24 cellular contexts compared by ENCODE assay signal in the genomic region with DNA sequence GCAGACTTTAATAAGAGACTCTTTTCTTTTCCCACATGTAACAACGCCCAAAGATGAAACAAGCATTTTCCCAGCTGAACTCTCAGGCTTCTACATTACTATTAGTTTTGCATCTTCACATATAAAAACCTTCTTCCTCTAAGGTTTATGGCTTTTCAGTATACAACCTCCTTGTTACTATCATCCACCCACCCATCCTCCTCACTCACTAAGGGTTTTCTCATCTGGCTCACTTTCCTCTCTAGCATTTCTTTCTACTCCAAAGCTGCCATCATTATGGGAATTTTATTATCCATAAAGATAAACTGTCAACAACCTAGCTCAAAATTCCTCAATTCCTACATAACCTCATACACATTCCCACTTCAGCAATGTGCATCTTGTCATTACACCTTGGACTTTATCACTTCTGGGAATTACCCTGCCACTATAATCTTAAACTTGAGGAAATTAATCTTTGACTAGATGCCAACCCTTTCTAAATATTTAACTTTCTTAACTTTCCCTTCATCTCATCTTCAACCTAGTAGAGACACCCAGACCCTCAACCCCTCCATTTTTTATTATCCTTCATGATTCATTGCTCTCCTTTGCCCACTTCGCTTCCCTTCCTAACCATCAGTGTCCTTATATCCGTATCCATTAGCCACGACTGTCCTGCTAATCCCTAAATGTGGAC. TPM values are rescaled to one million over a fixed set of nuclear protein-coding genes. Genes with fewer than 3 reads are reported as not detected.
DNase-seq lines count a peak whose midpoint lies in the region; ATAC-seq and TF ChIP-seq lines count a peak whose summit lies in the region.
"Had no signal": no experiment of that assay in that cellular context is flagged by ENCODE, and none has a peak within 500 bp of the region (broad histone marks: within the 10 kb centered on the region; RNA-seq: fewer than 3 reads in every experiment).

No MANE protein-coding gene starts in this region.

- H3K9me3 ChIP-seq in colonic mucosa, result no peaks in the 10 kb centered on the region
- H3K9me3 ChIP-seq: A549; BLaER1 treated with 17β-estradiol and CSF1 and Interleukin-3, amounts not matched to agents 10 nM and 100 nM; Caco-2; HAP-1; SK-N-SH had no signal

- H3K27me3 ChIP-seq in colonic mucosa, result no peaks in the 10 kb centered on the region
- H3K27me3 ChIP-seq: BLaER1 treated with 17β-estradiol and CSF1 and Interleukin-3, amounts not matched to agents 10 nM and 100 nM had no signal

- H3K36me3 ChIP-seq in colonic mucosa, result no peaks in the 10 kb centered on the region

- H3K9me3 Mint-ChIP-seq in activated CD8-positive, alpha-beta memory T cell treated with anti-CD3 and anti-CD28 coated beads, Interleukin-2, amount 10 ng/mL, durations not matched to agents 7 days and 5 days (ENCODE audit: low read depth), result no peaks in the 10 kb centered on the region
- H3K9me3 Mint-ChIP-seq: CD4-positive, alpha-beta T cell; HFFc6 had no signal

- H3K9ac ChIP-seq in colonic mucosa (ENCODE audit: low read depth in 2 of 2, low read length in 2 of 2), result no peak overlapping the region
- H3K9ac ChIP-seq: BLaER1 treated with 17β-estradiol and CSF1 and Interleukin-3, amounts not matched to agents 10 nM and 100 nM; SK-N-SH had no signal

- H3K27ac ChIP-seq in colonic mucosa, result peak overlapping the region; percentile 29
- H3K27ac ChIP-seq: A549; BLaER1 treated with 17β-estradiol and CSF1 and Interleukin-3, amounts not matched to agents 10 nM and 100 nM had no signal

- DNase-seq in colonic mucosa (no peak), left colon (no peak), renal cortical epithelial cell (ENCODE audit: low read depth) (peak; percentile 53), COLO829 (ENCODE audit: low spot score) (no peak)
- DNase-seq in activated CD8-positive, alpha-beta memory T cell treated with anti-CD3 and anti-CD28 coated beads, Interleukin-2, amount 10 ng/mL, durations not matched to agents 7 days and 5 days, result no peak
- DNase-seq: AML-193; Caco-2; CD4-positive, alpha-beta T cell; DMS79 treated with DMSO at 0.1 percent for 48 hours; GOT3; HFFc6; MV-4-11; NCI-H1105; NCI-H1436 treated with DMSO at 0.1 percent for 48 hours; NCI-H187 treated with DMSO at 0.1 percent for 48 hours; NCI-H524; NCI-H774; SK-N-SH had no signal

- no peak overlapping the region for H3K4me3 ChIP-seq in colonic mucosa
- H3K4me3 ChIP-seq: A549; BLaER1 treated with 17β-estradiol and CSF1 and Interleukin-3, amounts not matched to agents 10 nM and 100 nM; HAP-1; K562 had no signal

- intact Hi-C loops in colonic mucosa (cut with DNase I) (no loop called here), left colon (cut with DNase I, micrococcal nuclease) (no loop called here)

- peaks cover 5% of the 10 kb centered on the region for H3K4me1 ChIP-seq in colonic mucosa
- H3K4me1 ChIP-seq: A549; BLaER1 treated with 17β-estradiol and CSF1 and Interleukin-3, amounts not matched to agents 10 nM and 100 nM; HAP-1 had no signal

- no peaks in the 10 kb centered on the region for H3K36me3 Mint-ChIP-seq in activated CD8-positive, alpha-beta memory T cell treated with anti-CD3 and anti-CD28 coated beads, Interleukin-2, amount 10 ng/mL, durations not matched to agents 7 days and 5 days

- ATAC-seq in left colon (peak; percentile 91), GM19397 (IDR thresholded peaks at IDR 0.05; ENCODE audit: unreplicated experiment) (no peak), GM19351 (IDR thresholded peaks at IDR 0.05; ENCODE audit: unreplicated experiment) (no peak)
- ATAC-seq in activated CD8-positive, alpha-beta memory T cell treated with anti-CD3 and anti-CD28 coated beads, Interleukin-2, amount 10 ng/mL, durations not matched to agents 7 days and 5 days, result no peak
- ATAC-seq: A549, K562 had no signal

- TF ChIP-seq CTCF in colonic mucosa (IDR thresholded peaks at IDR 0.05), result no peak

- no peak overlapping the region for H3K4me3 Mint-ChIP-seq in activated CD8-positive, alpha-beta memory T cell treated with anti-CD3 and anti-CD28 coated beads, Interleukin-2, amount 10 ng/mL, durations not matched to agents 7 days and 5 days
- H3K4me3 Mint-ChIP-seq: CD4-positive, alpha-beta T cell; HFFc6 had no signal

- no peaks in the 10 kb centered on the region for H3K27me3 Mint-ChIP-seq in activated CD8-positive, alpha-beta memory T cell treated with anti-CD3 and anti-CD28 coated beads, Interleukin-2, amount 10 ng/mL, durations not matched to agents 7 days and 5 days
- H3K27me3 Mint-ChIP-seq: CD4-positive, alpha-beta T cell had no signal

- no peaks in the 10 kb centered on the region for H3K4me1 Mint-ChIP-seq in activated CD8-positive, alpha-beta memory T cell treated with anti-CD3 and anti-CD28 coated beads, Interleukin-2, amount 10 ng/mL, durations not matched to agents 7 days and 5 days

- CTCF ChIA-PET in activated CD8-positive, alpha-beta memory T cell treated with anti-CD3 and anti-CD28 coated beads, Interleukin-2, amount 10 ng/mL, durations not matched to agents 7 days and 5 days (lab: Charles Lee), result no interaction called here

- no peak overlapping the region for H3K27ac Mint-ChIP-seq in activated CD8-positive, alpha-beta memory T cell treated with anti-CD3 and anti-CD28 coated beads, Interleukin-2, amount 10 ng/mL, durations not matched to agents 7 days and 5 days
- H3K27ac Mint-ChIP-seq: CD4-positive, alpha-beta T cell; HFFc6 had no signal

RNA-seq across cellular contexts. Expression of a gene that starts 30.9 kb away (rescaled TPM):
- total RNA-seq in colonic mucosa (10 to 100 TPM; 29.3 to 34.3 TPM), left colon (10 to 100 TPM; 17.1 to 22.7 TPM), renal cortical epithelial cell (51.1 and 67.1 TPM in 2 replicates)
- total RNA-seq in activated CD8-positive, alpha-beta memory T cell treated with anti-CD3 and anti-CD28 coated beads, Interleukin-2, amount 10 ng/mL, durations not matched to agents 7 days and 5 days, result 10 to 100 TPM; 24.3 to 32.0 TPM
